Comparison of ENCODE assay signal across 11 cellular contexts in genomic region chr19:7540761-7541480, GRCh38. TPM values are rescaled to one million over a fixed set of nuclear protein-coding genes. Genes with fewer than 3 reads are reported as not detected.
DNase-seq lines count a peak whose midpoint lies in the region; ATAC-seq and TF ChIP-seq lines count a peak whose summit lies in the region.
"Had no signal": no experiment of that assay in that cellular context is flagged by ENCODE, and none has a peak within 500 bp of the region (broad histone marks: within the 10 kb centered on the region; RNA-seq: fewer than 3 reads in every experiment).

No MANE protein-coding gene starts in this region.

- no peak overlapping the region for H3K4me3 Mint-ChIP-seq in WTC11

- DNase-seq in cardiac muscle cell (ENCODE audit: low read depth in 1 of 2, low spot score in 1 of 2) = peak; percentile 19 to 54
- no peak for DNase-seq in heart left ventricle
- peak; percentile 89 for DNase-seq in WTC11 (ENCODE audit: low spot score)
- DNase-seq in islet precursor cell = peak; percentile 85
- DNase-seq in ureter (ENCODE audit: low spot score) = peak; percentile 43
- no peak for DNase-seq in NCI-H128 (lab: John Stamatoyannopoulos, UW; ENCODE audit: unreplicated experiment)
- DNase-seq in NCI-H1105 treated with DMSO at 0.1 percent for 48 hours (lab: John Stamatoyannopoulos, UW) = no peak
- DNase-seq: activated CD4-positive, alpha-beta T cell treated with anti-CD3 and anti-CD28 coated beads, Interleukin-2, amount 50 U/mL, for 1 hour; PC-9 had no signal

- H3K4me3 ChIP-seq in cardiac muscle cell (no peak overlapping the region), heart left ventricle (no peak overlapping the region)
- H3K4me3 ChIP-seq: PC-9 had no signal

- H3K36me3 Mint-ChIP-seq in WTC11 = peaks cover 24% of the 10 kb centered on the region

- no peak overlapping the region for H3K27ac ChIP-seq in cardiac muscle cell
- H3K27ac ChIP-seq in heart left ventricle = no peak overlapping the region
- H3K27ac ChIP-seq: C4-2B, PC-9 had no signal

- H3K27me3 ChIP-seq in cardiac muscle cell (no peaks in the 10 kb centered on the region), heart left ventricle (no peaks in the 10 kb centered on the region)

- POLR2A ChIA-PET in WTC11 (lab: Charles Lee) = interaction anchor here (1.0 kb wide), 1 partner anchor 14 kb away, joined by 4 read pairs; no protein-coding TSS in a partner anchor

- H3K4me1 ChIP-seq in cardiac muscle cell (ENCODE audit: low read depth) (no peaks in the 10 kb centered on the region), heart left ventricle (peaks cover 0 to 43% (median 7%) of the 10 kb centered on the region in 12 donors)

- H3K4me1 Mint-ChIP-seq in WTC11 = peaks cover 4% of the 10 kb centered on the region; the same call in 1 of the 2 replicates

- TF ChIP-seq POLR2A in heart left ventricle (IDR thresholded peaks at IDR 0.05) = no peak

- H3K9me3 Mint-ChIP-seq in WTC11 = no peaks in the 10 kb centered on the region

- H3K9me3 ChIP-seq in cardiac muscle cell (ENCODE audit: low read depth) = no peaks in the 10 kb centered on the region
- no peaks in the 10 kb centered on the region for H3K9me3 ChIP-seq in heart left ventricle

- CTCF ChIA-PET in WTC11 (lab: Charles Lee) = interaction anchor here (0.6 to 2.7 kb wide), 7 partner anchors 14 to 363 kb away, joined by 3 to 12 read pairs (median 4); partner anchors contain the start of genes MAP2K7 and TRAPPC5

- 82 to 84% (median 83%) methylated on average over 33 to 40 of the region's 40 CpGs for WGBS in heart left ventricle, 4 donors

- ATAC-seq in heart left ventricle (no peak), WTC11 (peak; percentile 99), GM19395 (IDR thresholded peaks at IDR 0.05; ENCODE audit: unreplicated experiment) (no peak)

- TF ChIP-seq CTCF in cardiac muscle cell (IDR thresholded peaks at IDR 0.05; ENCODE audit: low read depth, low read length) (no peak), heart left ventricle (IDR thresholded peaks at IDR 0.05) (no peak), WTC11 (IDR thresholded peaks at IDR 0.05) (no peak)

- no peaks in the 10 kb centered on the region for H3K36me3 ChIP-seq in cardiac muscle cell
- H3K36me3 ChIP-seq in heart left ventricle = peaks cover 0 to 83% (median 73%) of the 10 kb centered on the region in 9 donors

- intact Hi-C loops in heart left ventricle (cut with DNase I) = no loop called here

- H3K27me3 Mint-ChIP-seq in WTC11 (ENCODE audit: low read depth) = no peaks in the 10 kb centered on the region

- no peak overlapping the region for H3K27ac Mint-ChIP-seq in WTC11

TF ChIP-seq in WTC11, 78 proteins besides CTCF, POLR2A, EP300 and RAD21:
- TF ChIP-seq FOXP4 (CRISPR knock-in tag; IDR thresholded peaks at IDR 0.05) (no peak), SP1 (CRISPR knock-in tag; conservative IDR thresholded peaks at IDR 0.05) (peak; percentile 59)
TF ChIP-seq in WTC11: peak in this region for 1.

RNA-seq across cellular contexts. Expression of gene PNPLA6, which starts 5.4 kb away (rescaled TPM):
- total RNA-seq in cardiac muscle cell = 48.1 and 56.4 TPM in 2 replicates
- polyA plus RNA-seq in cardiac muscle cell = 21.5 and 29.3 TPM in 2 replicates
- 100 to 1,000 TPM in 1 of 9 donors, 10 to 100 TPM in 8; 41.4 to 105 (median 49.9) TPM for total RNA-seq in heart left ventricle
- polyA plus RNA-seq in heart left ventricle = 10 to 100 TPM; 35.6 to 51.1 TPM
- total RNA-seq in WTC11 (2021) = 149 to 156 TPM (median 150 TPM) in 3 replicates
- 79.5 TPM for total RNA-seq in ureter

RNA-seq across cellular contexts. Expression of gene MCOLN1, which starts 18.5 kb away (rescaled TPM):
- total RNA-seq in cardiac muscle cell (5.8 and 6.9 TPM in 2 replicates), heart left ventricle (10 to 100 TPM; 12.1 to 49.7 (median 14.9) TPM), WTC11 (2021) (15.0 to 19.7 TPM (median 16.7 TPM) in 3 replicates), ureter (20.0 TPM)
- polyA plus RNA-seq in cardiac muscle cell (13.7 and 24.7 TPM in 2 replicates), heart left ventricle (10 to 100 TPM; 24.6 to 25.2 TPM)

RNA-seq across cellular contexts. Expression of gene ZNF358, which starts 25.0 kb away (rescaled TPM):
- total RNA-seq in cardiac muscle cell (95.1 and 99.6 TPM in 2 replicates), heart left ventricle (100 to 1,000 TPM in 1 of 9 donors, 10 to 100 TPM in 8; 62.8 to 128 (median 74.4) TPM), WTC11 (2021) (37.5 to 47.5 TPM (median 47.3 TPM) in 3 replicates), ureter (34.3 TPM)
- polyA plus RNA-seq in cardiac muscle cell (35.4 and 40.7 TPM in 2 replicates), heart left ventricle (100 to 1,000 TPM in 1 of 2 donors, 10 to 100 TPM in 1; 49.3 to 159 TPM)

RNA-seq across cellular contexts. Expression of gene PEX11G, which starts 52.1 kb away (rescaled TPM):
- total RNA-seq in cardiac muscle cell (5.5 and 6.5 TPM in 2 replicates), heart left ventricle (1 to 10 TPM in 8 of 9 donors, under 1 TPM in 1; 0.93 to 2.9 (median 1.5) TPM), WTC11 (2021) (4.3 to 5.9 TPM (median 5.7 TPM) in 3 replicates), ureter (7.8 TPM)
- polyA plus RNA-seq in cardiac muscle cell (6.1 and 11.2 TPM in 2 replicates), heart left ventricle (1 to 10 TPM in 1 of 2 donors, under 1 TPM in 1; 0.55 to 3.4 TPM)

RNA-seq across cellular contexts. Expression of gene CAMSAP3, which starts 54.7 kb away (rescaled TPM):
- total RNA-seq in cardiac muscle cell (10.6 and 10.8 TPM in 2 replicates), heart left ventricle (1 to 10 TPM in 3 of 9 donors, under 1 TPM in 6; 0.25 to 3.7 (median 0.83) TPM), WTC11 (2021) (27.8 to 34.6 TPM (median 32.1 TPM) in 3 replicates), ureter (29.3 TPM)
- polyA plus RNA-seq in cardiac muscle cell (10.4 and 13.5 TPM in 2 replicates), heart left ventricle (under 1 TPM; 0.04 to 0.34 TPM)

Comparison
In these comparisons a context has a peak if more than half of its experiments do, and no peak if none do; other contexts are left out.
1. DNase-seq: peak in cardiac muscle cell (2 of 2), WTC11 (single experiment), islet precursor cell (single experiment) and ureter (single experiment); none in heart left ventricle (0 of 5), NCI-H128 (single experiment) and NCI-H1105 treated with DMSO at 0.1 percent for 48 hours (single experiment).